In the genomic region with DNA sequence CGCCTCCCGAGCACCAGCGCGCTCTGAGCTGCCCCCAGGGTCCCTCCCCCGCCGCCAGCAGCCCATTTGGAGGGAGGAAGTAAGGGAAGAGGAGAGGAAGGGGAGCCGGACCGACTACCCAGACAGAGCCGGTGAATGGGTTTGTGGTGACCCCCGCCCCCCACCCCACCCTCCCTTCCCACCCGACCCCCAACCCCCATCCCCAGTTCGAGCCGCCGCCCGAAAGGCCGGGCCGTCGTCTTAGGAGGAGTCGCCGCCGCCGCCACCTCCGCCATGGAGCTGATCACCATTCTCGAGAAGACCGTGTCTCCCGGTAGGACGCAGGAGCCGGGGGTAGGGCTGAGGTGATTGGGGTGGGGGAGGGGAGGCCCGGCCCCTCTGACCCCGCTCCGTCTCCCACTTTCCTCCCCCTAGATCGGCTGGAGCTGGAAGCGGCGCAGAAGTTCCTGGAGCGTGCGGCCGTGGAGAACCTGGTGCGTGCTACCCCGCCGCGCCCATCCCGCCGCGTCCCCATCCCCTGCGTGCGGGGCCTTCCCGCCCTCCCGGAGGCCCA, we compare ENCODE assay signal across 8 cellular contexts. TPM values are rescaled to one million over a fixed set of nuclear protein-coding genes. Genes with fewer than 3 reads are reported as not detected.
DNase-seq lines count a peak whose midpoint lies in the region; ATAC-seq and TF ChIP-seq lines count a peak whose summit lies in the region.

No MANE protein-coding gene starts in this region.

- intact Hi-C loops in psoas muscle (cut with DNase I), result loop anchor here in 1 of 2 donors (10.0 kb wide), 1 partner anchor 45 kb away; no protein-coding TSS in a partner anchor

- TF ChIP-seq CTCF in GM10266 (IDR thresholded peaks at IDR 0.05; ENCODE audit: control insufficient read depth, insufficient read depth, low read depth, missing control alignments), result no peak
- TF ChIP-seq CTCF in fibroblast of the aortic adventitia (IDR thresholded peaks at IDR 0.05; ENCODE audit: insufficient read depth, low read length), result no peak
- TF ChIP-seq CTCF in psoas muscle (IDR thresholded peaks at IDR 0.05), result no peak

- DNase-seq in GM10266 (ENCODE audit: extremely low spot score) (peak; percentile 62), fibroblast of the aortic adventitia (ENCODE audit: low read depth) (no peak), psoas muscle (no peak), NCI-H226 (no peak)
- no peak for DNase-seq in activated CD8-positive, alpha-beta memory T cell treated with anti-CD3 and anti-CD28 coated beads, Interleukin-2, amount 50 U/mL, for 48 hours

- H3K4me3 ChIP-seq in fibroblast of the aortic adventitia (ENCODE audit: low read depth, low read length) (peak overlapping the region; percentile 79), psoas muscle (peak overlapping the region; percentile 92)

- no peaks in the 10 kb centered on the region for H3K27me3 ChIP-seq in psoas muscle (ENCODE audit: insufficient read depth in 3 of 3, low read length in 2 of 3)

- WGBS in psoas muscle, 3 donors, result 0 to 1% (median 1%) methylated on average over 16 to 48 of the region's 48 CpGs

- ATAC-seq in HG02840 (IDR thresholded peaks at IDR 0.05; ENCODE audit: low FRiP score, unreplicated experiment) (peak; percentile 0), psoas muscle (peak; percentile 34 to 57 (median 46)), HG02870 (IDR thresholded peaks at IDR 0.05; ENCODE audit: unreplicated experiment) (no peak)
- peak; percentile 2 to 4 for ATAC-seq in activated CD4-positive, CD25-positive, alpha-beta regulatory T cell treated with anti-CD3 and anti-CD28 coated beads, Interleukin-2, amount 50 U/mL, for 24 hours

- peaks cover 35% of the 10 kb centered on the region for H3K4me1 ChIP-seq in psoas muscle

- peaks cover 7 to 41% of the 10 kb centered on the region in 2 donors for H3K36me3 ChIP-seq in psoas muscle (ENCODE audit: insufficient read depth in 1 of 2, low read depth in 1 of 2)

- peak overlapping the region; percentile 93 for H3K27ac ChIP-seq in psoas muscle

- no peaks in the 10 kb centered on the region for H3K9me3 ChIP-seq in psoas muscle

RNA-seq across cellular contexts. Expression of gene KPNB1, which starts 0.3 kb away (rescaled TPM):
- total RNA-seq in fibroblast of the aortic adventitia (ENCODE audit: low replicate concordance) (473 and 851 TPM in 2 replicates), psoas muscle (100 to 1,000 TPM; 192 to 323 (median 227) TPM)
- 100 to 1,000 TPM in 2 of 3 donors, 10 to 100 TPM in 1; 78.0 to 121 (median 120) TPM for polyA plus RNA-seq in psoas muscle

RNA-seq across cellular contexts. Expression of gene TBKBP1, which starts 43.9 kb away (rescaled TPM):
- total RNA-seq in fibroblast of the aortic adventitia (ENCODE audit: low replicate concordance) (7.9 and 9.5 TPM in 2 replicates), psoas muscle (10 to 100 TPM; 14.5 to 20.6 (median 18.9) TPM)
- 10 to 100 TPM in 2 of 3 donors, 1 to 10 TPM in 1; 5.3 to 37.9 (median 27.4) TPM for polyA plus RNA-seq in psoas muscle
